In the genomic region with DNA sequence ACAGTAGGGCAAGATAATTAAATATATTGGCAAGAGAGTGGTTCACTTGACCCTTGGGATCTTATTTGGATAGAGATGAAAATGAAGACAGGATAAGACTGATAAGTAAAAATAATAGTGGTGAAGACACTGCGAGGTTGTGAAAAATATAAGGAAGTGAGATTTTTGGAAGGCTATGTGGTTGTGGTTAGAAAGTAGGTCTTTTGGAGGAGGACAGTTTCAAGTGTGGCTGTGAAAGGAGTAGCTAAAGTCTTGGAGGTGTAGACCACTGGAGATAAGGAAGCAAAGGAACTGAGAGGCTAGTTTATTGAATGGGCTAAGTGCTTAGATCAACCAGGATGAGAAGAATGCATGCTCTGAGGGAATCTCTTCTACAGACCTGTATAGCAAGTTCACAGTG, we compare ENCODE assay signal across 18 cellular contexts. TPM values are rescaled to one million over a fixed set of nuclear protein-coding genes. Genes with fewer than 3 reads are reported as not detected.
DNase-seq lines count a peak whose midpoint lies in the region; ATAC-seq, FAIRE-seq and TF ChIP-seq lines count a peak whose summit lies in the region.
"Had no signal": no experiment of that assay in that cellular context is flagged by ENCODE, and none has a peak within 500 bp of the region (broad histone marks: within the 10 kb centered on the region; RNA-seq: fewer than 3 reads in every experiment).

No MANE protein-coding gene starts in this region.

- H3K36me3 ChIP-seq in breast epithelium (peaks cover 3% of the 10 kb centered on the region), sigmoid colon (peaks cover 0 to 9% (median 0%) of the 10 kb centered on the region in 4 donors)

- intact Hi-C loops in breast epithelium (cut with DNase I; ENCODE audit: low total_unique reads) = no loop called here
- intact Hi-C loops in sigmoid colon (cut with DNase I) = no loop called here

- no peak for DNase-seq in GM12892 (ENCODE audit: insufficient read length)
- DNase-seq in SKM-1 treated with dmso at 0.1 percent for 144 hours (lab: John Stamatoyannopoulos, UW; ENCODE audit: unreplicated experiment) = peak; percentile 76
- DNase-seq in breast epithelium (ENCODE audit: low spot score in 2 of 2) = no peak
- DNase-seq in sigmoid colon = no peak
- no peak for DNase-seq in KG1 (lab: John Stamatoyannopoulos, UW)
- DNase-seq: activated CD4-positive, alpha-beta T cell treated with anti-CD3 and anti-CD28 coated beads for 1 hour; activated T-cell treated with anti-CD3 and anti-CD28 coated beads, Interleukin-2, amount 50 U/mL, for 4 hours; anterior cingulate cortex; foreskin fibroblast; NCI-H1105; stimulated activated CD4-positive, alpha-beta T cell treated with anti-CD3 and anti-CD28 coated beads, Interleukin-4, amount 100 ng/mL, for 4 hours; stomach had no signal

- TF ChIP-seq CTCF in breast epithelium (IDR thresholded peaks at IDR 0.05) (no peak), sigmoid colon (IDR thresholded peaks at IDR 0.05) (no peak)

- no peaks in the 10 kb centered on the region for H3K4me1 ChIP-seq in breast epithelium
- H3K4me1 ChIP-seq in sigmoid colon = no peaks in the 10 kb centered on the region

- H3K4me3 ChIP-seq in breast epithelium (no peak overlapping the region), sigmoid colon (no peak overlapping the region)
- H3K4me3 ChIP-seq: stomach had no signal

- WGBS in sigmoid colon, 2 donors = 50 to 87% methylated on average over 1 of the region's 1 CpG

- peak; percentile 58 for FAIRE-seq in GM12892 (lab: Jason Lieb, UNC)
- FAIRE-seq: islet of Langerhans had no signal

- H3K27me3 ChIP-seq in breast epithelium = no peaks in the 10 kb centered on the region
- no peaks in the 10 kb centered on the region for H3K27me3 ChIP-seq in sigmoid colon
- H3K27me3 ChIP-seq: stomach had no signal

- no peaks in the 10 kb centered on the region for H3K9me3 ChIP-seq in breast epithelium
- no peaks in the 10 kb centered on the region for H3K9me3 ChIP-seq in sigmoid colon
- H3K9me3 ChIP-seq: stomach had no signal

- no peak for TF ChIP-seq EP300 in sigmoid colon (IDR thresholded peaks at IDR 0.05)

- ATAC-seq in GM21529 (IDR thresholded peaks at IDR 0.05; ENCODE audit: unreplicated experiment) (peak; percentile 80), HG03460 (IDR thresholded peaks at IDR 0.05; ENCODE audit: unreplicated experiment) (peak; percentile 63), HG03439 (IDR thresholded peaks at IDR 0.05; ENCODE audit: unreplicated experiment) (no peak)
- ATAC-seq: activated T-cell treated with anti-CD3 and anti-CD28 coated beads, Interleukin-2, amount 50 U/mL, for 4 hours; HCT116 had no signal

- TF ChIP-seq POLR2A in GM12892 (IDR thresholded peaks at IDR 0.05; ENCODE audit: low read depth, low read length) (no peak), breast epithelium (IDR thresholded peaks at IDR 0.05) (no peak), sigmoid colon (IDR thresholded peaks at IDR 0.05) (no peak)

- H3K27ac ChIP-seq in breast epithelium (no peak overlapping the region), sigmoid colon (no peak overlapping the region)
- H3K27ac ChIP-seq: stomach had no signal

RNA-seq across cellular contexts. Expression of a gene that starts 11.2 kb away (rescaled TPM):
- polyA plus RNA-seq in GM12892 (2012; ENCODE audit: missing spikeins) = 46.3 TPM
- 10 to 100 TPM; 35.0 to 59.9 (median 56.7) TPM for total RNA-seq in breast epithelium
- 10 to 100 TPM; 20.8 to 40.3 (median 30.7) TPM for total RNA-seq in sigmoid colon
- 10 to 100 TPM; 11.3 to 16.9 (median 15.6) TPM for polyA plus RNA-seq in sigmoid colon

RNA-seq across cellular contexts. Expression of a gene that starts 42.2 kb away (rescaled TPM):
- 0.25 TPM for polyA plus RNA-seq in GM12892 (2012; ENCODE audit: missing spikeins)
- total RNA-seq in breast epithelium (1 to 10 TPM; 1.1 to 5.7 (median 4.9) TPM), sigmoid colon (10 to 100 TPM in 3 of 4 donors, 1 to 10 TPM in 1; 9.9 to 25.5 (median 17.3) TPM)
- polyA plus RNA-seq in sigmoid colon = 1 to 10 TPM in 2 of 3 donors, under 1 TPM in 1; 0.60 to 3.5 (median 1.6) TPM
- total RNA-seq: Daoy had no signal
